In the genomic region with DNA sequence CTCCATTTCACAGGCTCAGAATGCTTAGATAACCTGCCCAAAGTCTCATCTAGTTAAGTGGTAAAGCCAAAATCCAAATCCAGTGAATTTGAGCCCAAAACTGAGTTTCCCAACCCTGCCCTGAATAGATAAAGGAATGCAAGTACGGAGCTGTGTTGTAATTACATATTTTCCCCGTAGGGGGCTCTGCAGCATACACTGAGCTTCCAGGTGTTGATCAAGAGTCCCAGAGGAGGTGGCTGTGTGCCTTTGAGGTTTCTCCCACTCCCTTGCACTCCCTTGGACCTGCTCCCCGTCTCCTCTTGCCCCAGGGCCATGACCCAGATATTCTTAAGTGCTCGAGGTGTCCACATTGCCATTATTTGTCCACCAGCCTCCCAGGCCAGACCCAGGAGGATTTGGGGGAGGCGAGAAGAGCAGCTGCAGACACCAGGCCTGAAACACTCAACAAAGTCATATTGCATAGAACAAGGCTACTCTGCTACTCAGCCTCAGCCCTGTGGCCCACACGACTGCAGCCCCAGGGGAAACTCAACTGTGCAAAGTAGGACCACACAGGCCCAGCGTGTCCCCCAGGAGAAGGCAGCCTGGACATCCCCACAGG, we compare ENCODE assay signal across 8 cellular contexts. TPM values are rescaled to one million over a fixed set of nuclear protein-coding genes. Genes with fewer than 3 reads are reported as not detected.
DNase-seq lines count a peak whose midpoint lies in the region; ATAC-seq and TF ChIP-seq lines count a peak whose summit lies in the region.

No MANE protein-coding gene starts in this region.

- H3K9me3 ChIP-seq in heart left ventricle (no peaks in the 10 kb centered on the region), upper lobe of right lung (no peaks in the 10 kb centered on the region), ovary (no peaks in the 10 kb centered on the region)

- 56 to 75% (median 70%) methylated on average over 7 of the region's 7 CpGs for WGBS in heart left ventricle, 4 donors
- WGBS in ovary, 3 donors: 60 to 70% (median 62%) methylated on average over 7 of the region's 7 CpGs

- ATAC-seq in heart left ventricle: no peak
- no peak for ATAC-seq in Right ventricle myocardium superior (ENCODE audit: poor library complexity)
- peak; percentile 42 for ATAC-seq in left colon
- ATAC-seq in upper lobe of right lung: peak; percentile 75

- H3K36me3 ChIP-seq in heart left ventricle (no peaks in the 10 kb centered on the region), upper lobe of right lung (no peaks in the 10 kb centered on the region), ovary (no peaks in the 10 kb centered on the region)

- DNase-seq in heart left ventricle (no peak), Right ventricle myocardium superior (no peak), NCI-H526 (lab: John Stamatoyannopoulos, UW) (peak; percentile 23 to 84), left colon (peak in 1 of 2 donors; percentile 46), upper lobe of right lung (no peak), midbrain (lab: John Stamatoyannopoulos, UW) (no peak), ovary (no peak)
- peak; percentile 55 to 61 for DNase-seq in activated T-cell treated with anti-CD3 and anti-CD28 coated beads, Interleukin-2, amount 50 U/mL, for 48 hours

- H3K4me3 ChIP-seq in heart left ventricle (no peak overlapping the region), upper lobe of right lung (no peak overlapping the region), ovary (no peak overlapping the region)

- H3K27me3 ChIP-seq in heart left ventricle (peaks cover 0 to 12% (median 0%) of the 10 kb centered on the region in 9 donors), upper lobe of right lung (no peaks in the 10 kb centered on the region), ovary (no peaks in the 10 kb centered on the region)

- no peak for TF ChIP-seq EP300 in ovary (IDR thresholded peaks at IDR 0.05)

- TF ChIP-seq POLR2A in heart left ventricle (IDR thresholded peaks at IDR 0.05) (no peak), ovary (IDR thresholded peaks at IDR 0.05) (no peak)

- H3K27ac ChIP-seq in heart left ventricle (no peak overlapping the region), upper lobe of right lung (no peak overlapping the region), ovary (no peak overlapping the region)

- H3K4me1 ChIP-seq in heart left ventricle: peaks cover 0 to 19% (median 0%) of the 10 kb centered on the region in 12 donors
- peaks cover 19% of the 10 kb centered on the region for H3K4me1 ChIP-seq in upper lobe of right lung
- no peaks in the 10 kb centered on the region for H3K4me1 ChIP-seq in ovary (ENCODE audit: insufficient read depth)

- peak in 7 of 12 donors; percentile 7 to 48 (median 19) for TF ChIP-seq CTCF in heart left ventricle (IDR thresholded peaks at IDR 0.05)
- peak; percentile 58 for TF ChIP-seq CTCF in upper lobe of right lung (IDR thresholded peaks at IDR 0.05)
- TF ChIP-seq CTCF in ovary (IDR thresholded peaks at IDR 0.05): no peak

- intact Hi-C loops in heart left ventricle (cut with DNase I) (no loop called here), Right ventricle myocardium superior (cut with DNase I) (no loop called here), left colon (cut with DNase I, micrococcal nuclease) (no loop called here), upper lobe of right lung (cut with DNase I) (no loop called here), ovary (cut with DNase I) (no loop called here)

RNA-seq across cellular contexts. Expression of a gene that starts 18.4 kb away (rescaled TPM):
- total RNA-seq in heart left ventricle: 1 to 10 TPM in 1 of 9 donors, under 1 TPM in 4, not detected in 4; 0.06 to 2.5 (median 0.37) TPM
- polyA plus RNA-seq in heart left ventricle: under 1 TPM in 1 of 2 donors, not detected in 1; 0.18 TPM
- total RNA-seq in Right ventricle myocardium superior: not detected
- total RNA-seq in left colon: 1 to 10 TPM in 1 of 2 donors, under 1 TPM in 1; 0.67 to 2.6 TPM
- 3.3 TPM for total RNA-seq in upper lobe of right lung
- under 1 TPM in 5 of 7 donors, not detected in 2; 0.15 to 0.90 (median 0.45) TPM for total RNA-seq in ovary
- polyA plus RNA-seq in ovary: 1 to 10 TPM in 1 of 2 donors, under 1 TPM in 1; 0.24 to 2.9 TPM

RNA-seq across cellular contexts. Expression of a gene that starts 38.5 kb away (rescaled TPM):
- 10 to 100 TPM in 1 of 9 donors, 1 to 10 TPM in 1, under 1 TPM in 3, not detected in 4; 0.27 to 28.0 (median 0.96) TPM for total RNA-seq in heart left ventricle
- polyA plus RNA-seq in heart left ventricle: under 1 TPM; 0.21 to 0.23 TPM
- 0.16 TPM for total RNA-seq in Right ventricle myocardium superior
- 10 to 100 TPM in 1 of 2 donors, 1 to 10 TPM in 1; 2.2 to 12.9 TPM for total RNA-seq in left colon
- 9.2 TPM for total RNA-seq in upper lobe of right lung
- total RNA-seq in ovary: 1 to 10 TPM in 2 of 7 donors, under 1 TPM in 4, not detected in 1; 0.32 to 3.7 (median 0.84) TPM
- 1 to 10 TPM in 1 of 2 donors, under 1 TPM in 1; 0.36 to 7.3 TPM for polyA plus RNA-seq in ovary

Comparison
In these comparisons a context has a peak if more than half of its experiments do, and no peak if none do; other contexts are left out.
1. ATAC-seq: peak in left colon (single experiment) and upper lobe of right lung (single experiment); none in heart left ventricle (0 of 4) and Right ventricle myocardium superior (single experiment).
2. DNase-seq: peak in NCI-H526 (2 of 2) and activated T-cell treated with anti-CD3 and anti-CD28 coated beads, Interleukin-2, amount 50 U/mL, for 48 hours (2 of 2); none in heart left ventricle (0 of 5), Right ventricle myocardium superior (single experiment), upper lobe of right lung (single experiment), midbrain (single experiment) and ovary (0 of 5).
3. CTCF ChIP-seq: peak in heart left ventricle (7 of 12) and upper lobe of right lung (single experiment); none in ovary (0 of 3).